ENCODE assay signal across 8 cellular contexts in the genomic region with DNA sequence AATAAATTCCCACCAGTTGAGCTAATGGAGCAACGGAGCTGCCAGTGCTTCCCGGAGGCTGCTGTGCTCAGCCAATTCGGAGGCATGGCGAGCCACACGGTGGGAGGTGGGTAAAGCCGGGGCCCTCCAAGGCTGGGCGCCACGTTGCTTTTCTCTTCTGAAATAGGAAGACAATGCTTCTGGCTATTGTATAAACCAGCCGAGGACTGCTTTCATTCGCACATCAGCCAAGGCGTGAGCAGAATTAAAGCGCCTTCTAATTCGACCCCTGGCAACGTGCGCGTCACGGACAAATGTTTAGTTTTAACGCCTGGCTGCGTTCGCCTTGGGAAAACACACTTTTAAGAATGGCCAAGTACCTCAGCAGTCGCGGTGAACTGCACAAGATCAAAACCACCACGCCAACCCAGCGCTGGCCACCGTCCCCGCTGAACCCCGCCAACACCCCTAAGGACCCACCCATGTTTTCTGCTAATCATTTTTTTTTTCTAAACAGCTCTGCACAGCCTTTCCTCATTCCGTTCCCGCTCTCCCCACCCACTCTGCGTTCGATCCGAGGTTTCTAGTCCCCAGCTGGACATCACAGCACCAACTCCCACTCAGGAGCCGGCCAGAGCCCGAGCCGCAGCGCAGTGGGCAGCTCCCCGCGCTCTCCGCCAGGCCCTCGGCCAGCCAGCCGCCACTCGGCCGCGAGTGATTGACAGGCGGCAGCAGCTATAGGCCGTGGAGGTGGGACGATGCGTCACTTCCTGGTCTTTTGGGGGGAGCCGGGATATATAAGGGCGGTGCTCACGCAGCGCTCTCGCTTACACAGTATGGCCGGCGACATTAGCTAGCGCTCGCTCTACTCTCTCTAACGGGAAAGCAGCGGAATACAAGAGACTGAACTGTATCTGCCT. TPM values are rescaled to one million over a fixed set of nuclear protein-coding genes. Genes with fewer than 3 reads are reported as not detected.
DNase-seq lines count a peak whose midpoint lies in the region; ATAC-seq, FAIRE-seq and TF ChIP-seq lines count a peak whose summit lies in the region.

Gene AMD1 (plus strand): TSS at position 805 of the 899 bp plus-strand sequence. CDS start 321 bp downstream, outside the sequence.

- peak within 1 kb of the TSS; percentile 82 for H3K9ac ChIP-seq in smooth muscle cell (ENCODE audit: low read depth)

- no peak for TF ChIP-seq CTCF in AG04449 (IDR thresholded peaks at IDR 0.05; ENCODE audit: insufficient read depth, low read length, missing control alignments)
- no peak for TF ChIP-seq CTCF in WI38 (IDR thresholded peaks at IDR 0.05; ENCODE audit: low read depth, low read length)
- no peak for TF ChIP-seq CTCF in bronchial epithelial cell (IDR thresholded peaks at IDR 0.05; ENCODE audit: insufficient read depth, low read length, severe bottlenecking)
- no peak for TF ChIP-seq CTCF in smooth muscle cell (IDR thresholded peaks at IDR 0.05; ENCODE audit: borderline replicate concordance, insufficient read depth, poor library complexity, severe bottlenecking)

- under 1% methylated on average over 59 of the region's 59 CpGs for WGBS in smooth muscle cell (ENCODE audit: low lambda C conversion rate)

- peak within 1 kb of the TSS; percentile 88 for H3K4me2 ChIP-seq in smooth muscle cell

- peaks cover 42% of the 10 kb centered on the region for H4K20me1 ChIP-seq in smooth muscle cell (ENCODE audit: low read depth)

- peak within 1 kb of the TSS; percentile 85 for H3K4me3 ChIP-seq in AG04449 (ENCODE audit: low read depth, low read length)
- H3K4me3 ChIP-seq in WI38 (ENCODE audit: low read depth, low read length): peak within 1 kb of the TSS; percentile 96
- H3K4me3 ChIP-seq in bronchial epithelial cell (ENCODE audit: low read depth, low read length): peak within 1 kb of the TSS; percentile 89
- peak within 1 kb of the TSS; percentile 85 for H3K4me3 ChIP-seq in smooth muscle cell

- DNase-seq in AG04449 (ENCODE audit: low read depth, low spot score): peak; percentile 84
- DNase-seq in NCI-H2227 treated with DMSO at 0.1 percent for 48 hours (lab: John Stamatoyannopoulos, UW): peak; percentile 88
- peak; percentile 90 for DNase-seq in bronchial epithelial cell (ENCODE audit: low read depth)
- peak; percentile 98 for DNase-seq in iPS-NIHi11 (ENCODE audit: low spot score)
- DNase-seq in smooth muscle cell (lab: John Stamatoyannopoulos, UW; ENCODE audit: unreplicated experiment): peak; percentile 85

- FAIRE-seq in bronchial epithelial cell (lab: Jason Lieb, UNC): no peak

- H3K9me3 ChIP-seq in smooth muscle cell (replicated peaks; ENCODE audit: low read depth): no peaks in the 10 kb centered on the region

- H3K79me2 ChIP-seq in smooth muscle cell (ENCODE audit: low read depth): peaks cover 44% of the 10 kb centered on the region

- POLR2A ChIA-PET in AG04449 (lab: Yijun Ruan, JAX): interaction anchor here (0.6 to 4.0 kb wide), 36 partner anchors 8 to 1485 kb away, joined by 3 to 48 read pairs (median 5); partner anchors contain the start of genes CDK19, GTF3C6 and RPF2

- H3K36me3 ChIP-seq in bronchial epithelial cell (ENCODE audit: control insufficient read depth, insufficient read depth, low read length): no peaks in the 10 kb centered on the region
- H3K36me3 ChIP-seq in smooth muscle cell (ENCODE audit: low read depth): no peaks in the 10 kb centered on the region

- peak within 1 kb of the TSS; percentile 92 for H2AFZ ChIP-seq in smooth muscle cell (ENCODE audit: low read depth)

- H3K4me1 ChIP-seq in smooth muscle cell (ENCODE audit: low read depth): peaks cover 27% of the 10 kb centered on the region

- H3F3A ChIP-seq in smooth muscle cell (ENCODE audit: low read depth): peaks cover 4% of the 10 kb centered on the region

- peak within 1 kb of the TSS; percentile 79 for H3K27ac ChIP-seq in smooth muscle cell (ENCODE audit: low read depth)

- H3K27me3 ChIP-seq in bronchial epithelial cell (ENCODE audit: control insufficient read depth, insufficient read depth, low read length) (no peaks in the 10 kb centered on the region), smooth muscle cell (ENCODE audit: low read depth) (no peaks in the 10 kb centered on the region)

- CTCF ChIA-PET in AG04449 (lab: Yijun Ruan, JAX): interaction anchor here (0.7 to 1.6 kb wide), 5 partner anchors 8 to 192 kb away, joined by 3 to 15 read pairs (median 4); no protein-coding TSS in a partner anchor

- ATAC-seq in GM18907 (IDR thresholded peaks at IDR 0.05; ENCODE audit: unreplicated experiment): peak; percentile 81
- ATAC-seq in HG03159 (IDR thresholded peaks at IDR 0.05; ENCODE audit: unreplicated experiment): peak; percentile 69

RNA-seq across cellular contexts. Expression of gene AMD1, which starts in this region (rescaled TPM):
- total RNA-seq in bronchial epithelial cell: 170 and 171 TPM in 2 replicates
- 56.7 and 67.8 TPM in 2 replicates for total RNA-seq in smooth muscle cell
- 20.8 and 31.2 TPM in 2 replicates for polyA plus RNA-seq in smooth muscle cell

Comparison
In these comparisons a context has a peak if more than half of its experiments do, and no peak if none do; other contexts are left out.
1. Peak in every context shown above with its lines: DNase-seq, ATAC-seq, H3K4me3 ChIP-seq and H3K27ac ChIP-seq.